In genomic region chr6:71099649-71100048, GRCh38 we compare ENCODE assay signal across 4 cellular contexts.
"Had no signal": no experiment of that assay in that cellular context is flagged by ENCODE, and none has a peak within 500 bp of the region (broad histone marks: within the 10 kb centered on the region; RNA-seq: fewer than 3 reads in every experiment).

No MANE protein-coding gene starts in this region.

- H3K9me3 ChIP-seq: HAP-1 had no signal

- H3K4me1 ChIP-seq: HAP-1 had no signal

- H3K27ac ChIP-seq: GM23248 had no signal

- H3K36me3 ChIP-seq: HAP-1 had no signal

- ATAC-seq: GM23338, HCT116 had no signal

- H3K4me3 ChIP-seq: GM23248, GM23338, HAP-1 had no signal
